In genomic region chr7:120091807-120092206, GRCh38 we compare ENCODE assay signal across 28 cellular contexts.
"Had no signal": no experiment of that assay in that cellular context is flagged by ENCODE, and none has a peak within 500 bp of the region (broad histone marks: within the 10 kb centered on the region; RNA-seq: fewer than 3 reads in every experiment).

No MANE protein-coding gene starts in this region.

- H3K4me1 Mint-ChIP-seq: memory B cell; naive thymus-derived CD4-positive, alpha-beta T cell; nephron; neural progenitor cell; stimulated activated effector memory CD8-positive, alpha-beta T cell treated with anti-CD3 and anti-CD28 coated beads, Interleukin-12 subunit alpha, Interleukin-12 subunit beta, amount 100 ng/mL, for 72 hours had no signal

- H3K4me2 ChIP-seq: neural progenitor cell, smooth muscle cell had no signal

- H3K4me3 Mint-ChIP-seq: memory B cell; naive thymus-derived CD4-positive, alpha-beta T cell; nephron; neural progenitor cell; stimulated activated effector memory CD8-positive, alpha-beta T cell treated with anti-CD3 and anti-CD28 coated beads, Interleukin-12 subunit alpha, Interleukin-12 subunit beta, amount 100 ng/mL, for 72 hours; type B pancreatic cell had no signal

- H3K4me3 ChIP-seq: colonic mucosa, esophagus muscularis mucosa, gastroesophageal sphincter, heart left ventricle, lung, neural progenitor cell, right lobe of liver, smooth muscle cell, stomach, tibial artery had no signal

- H2AFZ ChIP-seq: neural progenitor cell, parathyroid adenoma had no signal

- DNase-seq: colonic mucosa; dermis blood vessel endothelial cell; effector memory CD4-positive, alpha-beta T cell; foreskin keratinocyte; heart left ventricle; hippocampal formation; islet precursor cell; kidney glomerular epithelial cell; naive thymus-derived CD4-positive, alpha-beta T cell; right lobe of liver; stimulated activated CD4-positive, alpha-beta T cell treated with anti-CD3 and anti-CD28 coated beads, Interleukin-12 subunit alpha, Interleukin-12 subunit beta, amount 100 ng/mL, for 4 hours; stimulated activated CD4-positive, alpha-beta T cell treated with anti-CD3 and anti-CD28 coated beads, Interleukin-2, amount 100 ng/mL, for 24 hours; stimulated activated CD4-positive, alpha-beta T cell treated with anti-CD3 and anti-CD28 coated beads, Interleukin-4, amount 100 ng/mL, for 24 hours; stimulated activated naive CD4-positive, alpha-beta T cell treated with Interleukin-2 at 50 U/mL for 16 hours; stomach; tibial artery had no signal

- H3K36me3 ChIP-seq: colonic mucosa, esophagus muscularis mucosa, gastroesophageal sphincter, heart left ventricle, neural progenitor cell, right lobe of liver, stomach, tibial artery had no signal

- H3K27ac Mint-ChIP-seq: memory B cell; naive thymus-derived CD4-positive, alpha-beta T cell; nephron; neural progenitor cell; progenitor cell of endocrine pancreas; stimulated activated effector memory CD8-positive, alpha-beta T cell treated with anti-CD3 and anti-CD28 coated beads, Interleukin-12 subunit alpha, Interleukin-12 subunit beta, amount 100 ng/mL, for 72 hours; type B pancreatic cell had no signal

- FAIRE-seq: endothelial cell of umbilical vein had no signal

- H3K4me1 ChIP-seq: colonic mucosa, esophagus muscularis mucosa, foreskin keratinocyte, gastroesophageal sphincter, heart left ventricle, neural progenitor cell, parathyroid adenoma, right lobe of liver, stomach, tibial artery had no signal

- H3K9me3 ChIP-seq: colonic mucosa, esophagus muscularis mucosa, gastroesophageal sphincter, heart left ventricle, right lobe of liver, stomach, tibial artery had no signal

- H3K27ac ChIP-seq: colonic mucosa, esophagus muscularis mucosa, foreskin keratinocyte, gastroesophageal sphincter, heart left ventricle, neural progenitor cell, parathyroid adenoma, right lobe of liver, stomach, tibial artery had no signal

- H3K9me3 Mint-ChIP-seq: nephron, neural progenitor cell, type B pancreatic cell had no signal

- H3K27me3 Mint-ChIP-seq: memory B cell; naive thymus-derived CD4-positive, alpha-beta T cell; progenitor cell of endocrine pancreas; type B pancreatic cell had no signal

- H3K79me2 ChIP-seq: parathyroid adenoma had no signal

- H3K36me3 Mint-ChIP-seq: memory B cell; naive thymus-derived CD4-positive, alpha-beta T cell; neural progenitor cell; stimulated activated effector memory CD8-positive, alpha-beta T cell treated with anti-CD3 and anti-CD28 coated beads, Interleukin-12 subunit alpha, Interleukin-12 subunit beta, amount 100 ng/mL, for 72 hours; type B pancreatic cell had no signal

- H3K27me3 ChIP-seq: colonic mucosa, esophagus muscularis mucosa, foreskin keratinocyte, gastroesophageal sphincter, heart left ventricle, neural progenitor cell, right lobe of liver, stomach, tibial artery had no signal
